ENCODE assay signal across 1 cellular context in genomic region chr5:125485003-125485641, GRCh38.
TF ChIP-seq lines count a peak whose summit lies in the region.

No MANE protein-coding gene starts in this region.

TF ChIP-seq in SK-N-SH, 30 proteins besides CTCF, POLR2A, EP300 and RAD21 (continued from another document):
- TF ChIP-seq TEAD4 (IDR thresholded peaks at IDR 0.05; ENCODE audit: borderline replicate concordance, insufficient read depth), result peak; percentile 99
- peak; percentile 100 for TF ChIP-seq NFIC (IDR thresholded peaks at IDR 0.05; ENCODE audit: borderline replicate concordance)
- no peak; the same call in 1 of the 2 replicates for TF ChIP-seq SMC3 (IDR thresholded peaks at IDR 0.05; ENCODE audit: low read depth, low read length)
- TF ChIP-seq RFX5 (IDR thresholded peaks at IDR 0.05; ENCODE audit: low read length), result no peak
- 0 out of 2 replicates have a peak, but pooled peaks have one; percentile 6 for TF ChIP-seq TAF1 (IDR thresholded peaks at IDR 0.05; ENCODE audit: borderline replicate concordance, low read depth, low read length)
- TF ChIP-seq EZH2phosphoT487 (IDR thresholded peaks at IDR 0.05; ENCODE audit: borderline replicate concordance, low read depth), result no peak; the same call in 1 of the 2 replicates
- TF ChIP-seq, protein P1, sequence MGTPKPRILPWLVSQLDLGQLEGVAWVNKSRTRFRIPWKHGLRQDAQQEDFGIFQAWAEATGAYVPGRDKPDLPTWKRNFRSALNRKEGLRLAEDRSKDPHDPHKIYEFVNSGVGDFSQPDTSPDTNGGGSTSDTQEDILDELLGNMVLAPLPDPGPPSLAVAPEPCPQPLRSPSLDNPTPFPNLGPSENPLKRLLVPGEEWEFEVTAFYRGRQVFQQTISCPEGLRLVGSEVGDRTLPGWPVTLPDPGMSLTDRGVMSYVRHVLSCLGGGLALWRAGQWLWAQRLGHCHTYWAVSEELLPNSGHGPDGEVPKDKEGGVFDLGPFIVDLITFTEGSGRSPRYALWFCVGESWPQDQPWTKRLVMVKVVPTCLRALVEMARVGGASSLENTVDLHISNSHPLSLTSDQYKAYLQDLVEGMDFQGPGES (IDR thresholded peaks at IDR 0.05; ENCODE audit: low read depth, low read length), result no peak
- TF ChIP-seq ELF1 (IDR thresholded peaks at IDR 0.05), result peak; percentile 48; the same call in 1 of the 2 replicates
- peak; percentile 96 for TF ChIP-seq FOXM1 (IDR thresholded peaks at IDR 0.05; ENCODE audit: low read depth)
- peak; percentile 91 for TF ChIP-seq POLR2AphosphoS5 (IDR thresholded peaks at IDR 0.05; ENCODE audit: low read depth, low read length)
- TF ChIP-seq, protein P2, sequence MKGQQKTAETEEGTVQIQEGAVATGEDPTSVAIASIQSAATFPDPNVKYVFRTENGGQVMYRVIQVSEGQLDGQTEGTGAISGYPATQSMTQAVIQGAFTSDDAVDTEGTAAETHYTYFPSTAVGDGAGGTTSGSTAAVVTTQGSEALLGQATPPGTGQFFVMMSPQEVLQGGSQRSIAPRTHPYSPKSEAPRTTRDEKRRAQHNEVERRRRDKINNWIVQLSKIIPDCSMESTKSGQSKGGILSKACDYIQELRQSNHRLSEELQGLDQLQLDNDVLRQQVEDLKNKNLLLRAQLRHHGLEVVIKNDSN (IDR thresholded peaks at IDR 0.05; ENCODE audit: borderline replicate concordance, low read depth), result peak; percentile 19; the same call in 1 of the 2 replicates
